11 cellular contexts compared by ENCODE assay signal in the genomic region with DNA sequence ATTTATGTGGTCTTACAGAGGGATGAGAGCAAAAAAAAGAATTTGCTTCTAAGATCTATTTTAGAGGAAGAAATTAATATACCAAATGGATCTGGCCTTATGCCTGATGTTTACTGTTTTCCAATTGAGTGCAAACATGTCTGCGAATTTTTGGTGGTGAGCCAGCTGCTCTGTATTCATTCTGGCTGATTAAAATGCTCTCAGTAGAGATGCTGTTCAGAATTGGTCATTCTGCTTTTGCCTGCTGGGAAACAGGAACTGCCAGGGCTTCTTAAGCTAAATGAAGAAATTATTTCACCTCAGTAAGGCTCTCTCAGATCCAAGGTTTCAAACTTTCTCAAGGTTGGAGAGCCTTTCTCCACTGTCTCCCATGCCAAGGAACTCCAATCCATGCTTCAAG.
"Had no signal": no experiment of that assay in that cellular context is flagged by ENCODE, and none has a peak within 500 bp of the region (broad histone marks: within the 10 kb centered on the region; RNA-seq: fewer than 3 reads in every experiment).

No MANE protein-coding gene starts in this region.

- DNase-seq: activated CD4-positive, alpha-beta T cell treated with anti-CD3 and anti-CD28 coated beads, Interleukin-2, amount 50 U/mL, for 48 hours; activated CD4-positive, CD25-positive, alpha-beta regulatory T cell treated with anti-CD3 and anti-CD28 coated beads, Interleukin-2, amount 50 U/mL, for 72 hours; activated naive CD4-positive, alpha-beta T cell treated with Interleukin-2 at 50 U/mL for 16 hours; naive B cell; stimulated activated naive CD8-positive, alpha-beta T cell treated with anti-CD3 and anti-CD28 coated beads, Interleukin-15, amount 100 ng/mL, for 72 hours; T1000; testis; upper lobe of left lung had no signal

- ATAC-seq: activated T-helper 17 cell treated with anti-CD3 and anti-CD28 coated beads, Interleukin-2, amount 50 U/mL, for 72 hours; left lobe of liver; sciatic nerve; stimulated activated naive CD8-positive, alpha-beta T cell treated with anti-CD3 and anti-CD28 coated beads, Interleukin-15, amount 100 ng/mL, for 72 hours had no signal
